In genomic region chr1:231950732-231951131, GRCh38 we compare ENCODE assay signal across 25 cellular contexts.
"Had no signal": no experiment of that assay in that cellular context is flagged by ENCODE, and none has a peak within 500 bp of the region (broad histone marks: within the 10 kb centered on the region; RNA-seq: fewer than 3 reads in every experiment).

No MANE protein-coding gene starts in this region.

- H3K4me1 Mint-ChIP-seq: activated naive CD8-positive, alpha-beta T cell treated with anti-CD3 and anti-CD28 coated beads, Interleukin-2, amount 10 ng/mL, durations not matched to agents 7 days and 5 days; immature natural killer cell; naive B cell had no signal

- H3K27ac Mint-ChIP-seq: activated naive CD4-positive, alpha-beta T cell treated with anti-CD3 and anti-CD28 coated beads for 36 hours; activated naive CD8-positive, alpha-beta T cell treated with anti-CD3 and anti-CD28 coated beads, Interleukin-2, amount 10 ng/mL, durations not matched to agents 7 days and 5 days; activated T-cell treated with anti-CD3 and anti-CD28 coated beads, Interleukin-2, amount 50 U/mL, for 72 hours; endodermal cell; stimulated activated naive CD8-positive, alpha-beta T cell treated with anti-CD3 and anti-CD28 coated beads, Interleukin-15, Interleukin-2, amounts not matched to agents 100 ng/mL and 50 ng/mL, for 24 hours had no signal

- H3K9me3 Mint-ChIP-seq: immature natural killer cell; stimulated activated naive CD8-positive, alpha-beta T cell treated with anti-CD3 and anti-CD28 coated beads, Interleukin-15, Interleukin-2, amounts not matched to agents 100 ng/mL and 50 ng/mL, for 24 hours had no signal

- H3K4me1 ChIP-seq: left lung, prostate gland had no signal

- H3K9me3 ChIP-seq: left lung, neutrophil, ovary, prostate gland, right atrium auricular region had no signal

- ATAC-seq: left lung had no signal

- H3K27me3 Mint-ChIP-seq: activated naive CD8-positive, alpha-beta T cell treated with anti-CD3 and anti-CD28 coated beads, Interleukin-2, amount 10 ng/mL, durations not matched to agents 7 days and 5 days; naive B cell; stimulated activated naive CD8-positive, alpha-beta T cell treated with anti-CD3 and anti-CD28 coated beads, Interleukin-15, Interleukin-2, amounts not matched to agents 100 ng/mL and 50 ng/mL, for 24 hours had no signal

- H3K4me3 Mint-ChIP-seq: activated naive CD4-positive, alpha-beta T cell treated with anti-CD3 and anti-CD28 coated beads for 36 hours; activated naive CD8-positive, alpha-beta T cell treated with anti-CD3 and anti-CD28 coated beads, Interleukin-2, amount 10 ng/mL, durations not matched to agents 7 days and 5 days; activated T-cell treated with anti-CD3 and anti-CD28 coated beads, Interleukin-2, amount 50 U/mL, for 72 hours; endodermal cell; immature natural killer cell; naive B cell; stimulated activated naive CD8-positive, alpha-beta T cell treated with anti-CD3 and anti-CD28 coated beads, Interleukin-15, Interleukin-2, amounts not matched to agents 100 ng/mL and 50 ng/mL, for 24 hours had no signal

- H3K27ac ChIP-seq: epithelial cell of prostate, hepatocyte, left lung, neutrophil, prostate gland had no signal

- DNase-seq: activated CD4-positive, alpha-beta T cell treated with anti-CD3 and anti-CD28 coated beads, Interleukin-2, amount 50 U/mL, for 48 hours; activated effector memory CD4-positive, alpha-beta T cell treated with Interleukin-2 at 50 U/mL for 16 hours; activated naive CD4-positive, alpha-beta T cell treated with anti-CD3 and anti-CD28 coated beads for 36 hours; activated naive CD8-positive, alpha-beta T cell treated with anti-CD3 and anti-CD28 coated beads, Interleukin-2, amount 10 ng/mL, durations not matched to agents 7 days and 5 days; activated T-cell treated with anti-CD3 and anti-CD28 coated beads, Interleukin-2, amount 50 U/mL, for 72 hours; amniotic stem cell; cerebellar nuclear complex; cortex of kidney; endodermal cell; foreskin melanocyte; immature natural killer cell; left lung; naive B cell; ovary; stimulated activated CD4-positive, alpha-beta T cell treated with anti-CD3 and anti-CD28 coated beads, Interleukin-12 subunit alpha, Interleukin-12 subunit beta, amount 100 ng/mL, for 4 hours; stimulated activated CD4-positive, alpha-beta T cell treated with anti-CD3 and anti-CD28 coated beads, Interleukin-4, amount 100 ng/mL, for 4 hours; T-helper 9 cell had no signal

- H3K36me3 ChIP-seq: left lung, neutrophil, ovary, prostate gland, right atrium auricular region had no signal

- H3K4me3 ChIP-seq: hepatocyte, left lung, lung, ovary, prostate gland, right atrium auricular region, tibial nerve had no signal

- H3K27me3 ChIP-seq: hepatocyte, left lung, neutrophil, ovary, right atrium auricular region, tibial nerve had no signal
